ENCODE assay signal across 21 cellular contexts in the genomic region with DNA sequence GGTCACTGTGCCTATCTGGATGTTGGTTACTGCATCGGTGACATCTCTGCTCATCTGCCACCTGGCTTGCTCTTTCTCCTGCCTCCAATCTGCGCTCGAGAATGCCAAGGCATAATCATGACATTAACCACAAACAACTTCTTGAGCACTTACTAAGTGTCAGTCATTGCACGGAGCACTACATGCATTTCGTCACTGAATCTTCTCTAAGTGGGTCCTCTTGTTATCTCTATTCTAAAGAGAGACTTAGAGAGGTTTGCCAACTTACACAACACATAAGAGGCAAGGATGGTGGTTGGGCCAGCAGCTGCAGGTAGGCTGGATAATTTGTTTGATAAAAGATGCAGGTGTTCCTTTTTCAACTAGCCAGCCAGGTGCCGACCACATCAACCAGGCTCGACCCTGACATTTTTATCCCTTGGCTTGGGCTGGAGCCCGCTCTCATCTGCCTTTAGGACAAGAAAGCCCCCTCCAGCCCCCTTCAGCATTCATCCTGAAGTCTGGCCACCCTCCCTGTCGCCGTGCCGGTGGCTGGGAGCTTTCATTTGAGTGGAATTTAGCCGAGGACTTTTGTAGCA.
DNase-seq lines count a peak whose midpoint lies in the region; ATAC-seq, FAIRE-seq and TF ChIP-seq lines count a peak whose summit lies in the region.
"Had no signal": no experiment of that assay in that cellular context is flagged by ENCODE, and none has a peak within 500 bp of the region (broad histone marks: within the 10 kb centered on the region; RNA-seq: fewer than 3 reads in every experiment).

No MANE protein-coding gene starts in this region.

- no peaks in the 10 kb centered on the region for H3K4me1 ChIP-seq in A549
- peaks cover 32% of the 10 kb centered on the region; the same call in 1 of the 2 replicates for H3K4me1 ChIP-seq in iPS-20b (ENCODE audit: insufficient read depth, low read length)
- H3K4me1 ChIP-seq: breast epithelium, gastroesophageal sphincter, left ventricle myocardium inferior had no signal

- H3K27ac ChIP-seq in A549: no peak overlapping the region
- H3K27ac ChIP-seq in iPS-20b (ENCODE audit: low read length): no peak overlapping the region
- H3K27ac ChIP-seq: breast epithelium, C4-2B, gastroesophageal sphincter, left ventricle myocardium inferior, WERI-Rb-1 had no signal

- no peak overlapping the region for H3K27ac Mint-ChIP-seq in activated CD4-positive, alpha-beta memory T cell treated with anti-CD3 and anti-CD28 coated beads for 36 hours
- H3K27ac Mint-ChIP-seq in activated CD4-positive, alpha-beta memory T cell treated with anti-CD3 and anti-CD28 coated beads, Interleukin-2, amount 10 ng/mL, durations not matched to agents 7 days and 5 days: no peak overlapping the region
- H3K27ac Mint-ChIP-seq: T-helper 17 cell had no signal

- H3K9me3 Mint-ChIP-seq in activated CD4-positive, alpha-beta memory T cell treated with anti-CD3 and anti-CD28 coated beads for 36 hours: no peaks in the 10 kb centered on the region
- H3K9me3 Mint-ChIP-seq in activated CD4-positive, alpha-beta memory T cell treated with anti-CD3 and anti-CD28 coated beads, Interleukin-2, amount 10 ng/mL, durations not matched to agents 7 days and 5 days: no peaks in the 10 kb centered on the region

- WGBS in A549 (ENCODE audit: missing lambda C conversion rate): 12% methylated on average over 12 of the region's 12 CpGs

- CTCF ChIA-PET in A549 (lab: Yijun Ruan, JAX): interaction anchor here (1.3 kb wide), 1 partner anchor 434 kb away, joined by 3 read pairs; a partner anchor contains a TSS
- CTCF ChIA-PET in activated CD4-positive, alpha-beta memory T cell treated with anti-CD3 and anti-CD28 coated beads for 36 hours (lab: Charles Lee): no interaction called here
- CTCF ChIA-PET in activated CD4-positive, alpha-beta memory T cell treated with anti-CD3 and anti-CD28 coated beads, Interleukin-2, amount 10 ng/mL, durations not matched to agents 7 days and 5 days (lab: Charles Lee): no interaction called here

- H3K4me3 ChIP-seq in A549: no peak overlapping the region
- H3K4me3 ChIP-seq in iPS-20b (ENCODE audit: low read length): peak overlapping the region; percentile 42; the same call in 1 of the 2 replicates
- H3K4me3 ChIP-seq: breast epithelium, gastroesophageal sphincter, left ventricle myocardium inferior had no signal

- DNase-seq in A549 (ENCODE audit: low read depth in 1 of 2, low spot score in 1 of 2) (no peak), NCI-H1105 treated with DMSO at 0.1 percent for 48 hours (lab: John Stamatoyannopoulos, UW) (peak; percentile 98), NCI-H748 (lab: John Stamatoyannopoulos, UW; ENCODE audit: unreplicated experiment) (peak; percentile 67), NCI-H2196 treated with DMSO at 0.1 percent for 48 hours (lab: John Stamatoyannopoulos, UW; ENCODE audit: unreplicated experiment) (no peak)
- no peak for DNase-seq in activated CD4-positive, alpha-beta memory T cell treated with anti-CD3 and anti-CD28 coated beads for 36 hours
- DNase-seq in central memory CD4-positive, alpha-beta T cell: no peak
- no peak for DNase-seq in activated CD4-positive, alpha-beta memory T cell treated with anti-CD3 and anti-CD28 coated beads, Interleukin-2, amount 10 ng/mL, durations not matched to agents 7 days and 5 days
- DNase-seq: activated CD8-positive, alpha-beta memory T cell treated with anti-CD3 and anti-CD28 coated beads for 24 hours; DMS 273 treated with DMSO at 0.1 percent for 48 hours; erythroblast; left ventricle myocardium inferior; NCI-H2171 treated with DMSO at 0.1 percent for 48 hours; SIG-M5; stimulated activated CD4-positive, alpha-beta T cell treated with anti-CD3 and anti-CD28 coated beads, Interleukin-12 subunit alpha, Interleukin-12 subunit beta, amount 100 ng/mL, for 4 hours; T-helper 17 cell; WERI-Rb-1 had no signal

- H3K9ac ChIP-seq in iPS-20b (ENCODE audit: low read depth, low read length): peak overlapping the region; percentile 3; the same call in 1 of the 2 replicates

- no peak for TF ChIP-seq CTCF in A549 (IDR thresholded peaks at IDR 0.05)

- peaks cover 5% of the 10 kb centered on the region for H3K4me1 Mint-ChIP-seq in activated CD4-positive, alpha-beta memory T cell treated with anti-CD3 and anti-CD28 coated beads for 36 hours (ENCODE audit: low read depth)
- peaks cover 15% of the 10 kb centered on the region for H3K4me1 Mint-ChIP-seq in activated CD4-positive, alpha-beta memory T cell treated with anti-CD3 and anti-CD28 coated beads, Interleukin-2, amount 10 ng/mL, durations not matched to agents 7 days and 5 days

- H3K4me3 Mint-ChIP-seq in activated CD4-positive, alpha-beta memory T cell treated with anti-CD3 and anti-CD28 coated beads for 36 hours: no peak overlapping the region
- no peak overlapping the region for H3K4me3 Mint-ChIP-seq in activated CD4-positive, alpha-beta memory T cell treated with anti-CD3 and anti-CD28 coated beads, Interleukin-2, amount 10 ng/mL, durations not matched to agents 7 days and 5 days
- H3K4me3 Mint-ChIP-seq: T-helper 17 cell had no signal

- intact Hi-C loops in activated CD4-positive, alpha-beta memory T cell treated with anti-CD3 and anti-CD28 coated beads for 36 hours (cut with micrococcal nuclease): no loop called here

- ATAC-seq in A549: no peak
- ATAC-seq: gastroesophageal sphincter, T-helper 17 cell had no signal

- no peaks in the 10 kb centered on the region for H3K36me3 ChIP-seq in iPS-20b (ENCODE audit: insufficient read depth, low read depth, low read length)
- H3K36me3 ChIP-seq: breast epithelium, gastroesophageal sphincter, left ventricle myocardium inferior, WERI-Rb-1 had no signal

- H3K4me2 ChIP-seq in A549: no peak overlapping the region

- peak; percentile 43 for FAIRE-seq in A549 (lab: Jason Lieb, UNC)
- FAIRE-seq: H54 had no signal

- TF ChIP-seq POLR2A in A549 (IDR thresholded peaks at IDR 0.05; ENCODE audit: low read length): no peak

- no peaks in the 10 kb centered on the region for H3K36me3 Mint-ChIP-seq in activated CD4-positive, alpha-beta memory T cell treated with anti-CD3 and anti-CD28 coated beads for 36 hours
- H3K36me3 Mint-ChIP-seq in activated CD4-positive, alpha-beta memory T cell treated with anti-CD3 and anti-CD28 coated beads, Interleukin-2, amount 10 ng/mL, durations not matched to agents 7 days and 5 days (ENCODE audit: low read depth): no peaks in the 10 kb centered on the region

- TF ChIP-seq EP300 in A549 (IDR thresholded peaks at IDR 0.05): no peak

- TF ChIP-seq RAD21 in A549 (conservative IDR thresholded peaks at IDR 0.05 in 1 of 2, IDR thresholded peaks at IDR 0.05 in 1 of 2): no peak

- H3K27me3 Mint-ChIP-seq in activated CD4-positive, alpha-beta memory T cell treated with anti-CD3 and anti-CD28 coated beads for 36 hours: peaks cover 4% of the 10 kb centered on the region
- peaks cover 5% of the 10 kb centered on the region for H3K27me3 Mint-ChIP-seq in activated CD4-positive, alpha-beta memory T cell treated with anti-CD3 and anti-CD28 coated beads, Interleukin-2, amount 10 ng/mL, durations not matched to agents 7 days and 5 days

- H3K27me3 ChIP-seq in iPS-20b (ENCODE audit: insufficient read depth, low read length): peaks cover 22% of the 10 kb centered on the region; the same call in 1 of the 2 replicates

- POLR2A ChIA-PET in A549 (lab: Yijun Ruan, JAX): no interaction called here
- POLR2A ChIA-PET in activated CD4-positive, alpha-beta memory T cell treated with anti-CD3 and anti-CD28 coated beads for 36 hours (lab: Charles Lee): no interaction called here
- POLR2A ChIA-PET in activated CD4-positive, alpha-beta memory T cell treated with anti-CD3 and anti-CD28 coated beads, Interleukin-2, amount 10 ng/mL, durations not matched to agents 7 days and 5 days (lab: Charles Lee): no interaction called here

- H3K9me3 ChIP-seq in A549 (no peaks in the 10 kb centered on the region), iPS-20b (ENCODE audit: insufficient read depth, low read depth, low read length) (no peaks in the 10 kb centered on the region)
- H3K9me3 ChIP-seq: breast epithelium, gastroesophageal sphincter, left ventricle myocardium inferior had no signal

TF ChIP-seq in A549, 52 proteins besides CTCF, POLR2A, EP300 and RAD21 (continues in another document):
- TF ChIP-seq CHD2 (IDR thresholded peaks at IDR 0.05; ENCODE audit: low read length, partially characterized antibody) (no peak), HEYL (CRISPR knock-in tag; IDR thresholded peaks at IDR 0.05) (no peak), FOXS1 (CRISPR knock-in tag; IDR thresholded peaks at IDR 0.05) (no peak), ZNF302 (CRISPR knock-in tag; IDR thresholded peaks at IDR 0.05) (no peak), NR3C1 (IDR thresholded peaks at IDR 0.05) (no peak), HOXB13 (CRISPR knock-in tag; IDR thresholded peaks at IDR 0.05; ENCODE audit: low read depth) (no peak), EHF (CRISPR knock-in tag; IDR thresholded peaks at IDR 0.05) (no peak), KDM1A (IDR thresholded peaks at IDR 0.05; ENCODE audit: low read depth) (no peak), PHF8 (IDR thresholded peaks at IDR 0.05; ENCODE audit: borderline replicate concordance, low read depth) (no peak), MAZ (IDR thresholded peaks at IDR 0.05; ENCODE audit: borderline replicate concordance, low read depth, low read length) (no peak)
- TF ChIP-seq, protein P1, sequence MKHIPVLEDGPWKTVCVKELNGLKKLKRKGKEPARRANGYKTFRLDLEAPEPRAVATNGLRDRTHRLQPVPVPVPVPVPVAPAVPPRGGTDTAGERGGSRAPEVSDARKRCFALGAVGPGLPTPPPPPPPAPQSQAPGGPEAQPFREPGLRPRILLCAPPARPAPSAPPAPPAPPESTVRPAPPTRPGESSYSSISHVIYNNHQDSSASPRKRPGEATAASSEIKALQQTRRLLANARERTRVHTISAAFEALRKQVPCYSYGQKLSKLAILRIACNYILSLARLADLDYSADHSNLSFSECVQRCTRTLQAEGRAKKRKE (CRISPR knock-in tag; IDR thresholded peaks at IDR 0.05; ENCODE audit: low read depth): no peak
- TF ChIP-seq, protein P2, sequence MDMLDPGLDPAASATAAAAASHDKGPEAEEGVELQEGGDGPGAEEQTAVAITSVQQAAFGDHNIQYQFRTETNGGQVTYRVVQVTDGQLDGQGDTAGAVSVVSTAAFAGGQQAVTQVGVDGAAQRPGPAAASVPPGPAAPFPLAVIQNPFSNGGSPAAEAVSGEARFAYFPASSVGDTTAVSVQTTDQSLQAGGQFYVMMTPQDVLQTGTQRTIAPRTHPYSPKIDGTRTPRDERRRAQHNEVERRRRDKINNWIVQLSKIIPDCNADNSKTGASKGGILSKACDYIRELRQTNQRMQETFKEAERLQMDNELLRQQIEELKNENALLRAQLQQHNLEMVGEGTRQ (IDR thresholded peaks at IDR 0.05): no peak

Comparison
In these comparisons a context has a peak if more than half of its experiments do, and no peak if none do; other contexts are left out.
1. DNase-seq: peak in NCI-H1105 treated with DMSO at 0.1 percent for 48 hours (single experiment) and NCI-H748 (single experiment); none in A549 (0 of 2), activated CD4-positive, alpha-beta memory T cell treated with anti-CD3 and anti-CD28 coated beads for 36 hours (single experiment), central memory CD4-positive, alpha-beta T cell (single experiment), activated CD4-positive, alpha-beta memory T cell treated with anti-CD3 and anti-CD28 coated beads, Interleukin-2, amount 10 ng/mL, durations not matched to agents 7 days and 5 days (single experiment) and NCI-H2196 treated with DMSO at 0.1 percent for 48 hours (single experiment).